Comparison of ENCODE assay signal across 10 cellular contexts in genomic region chr3:193843447-193844301, GRCh38.
DNase-seq lines count a peak whose midpoint lies in the region; ATAC-seq and TF ChIP-seq lines count a peak whose summit lies in the region.
"Had no signal": no experiment of that assay in that cellular context is flagged by ENCODE, and none has a peak within 500 bp of the region (broad histone marks: within the 10 kb centered on the region; RNA-seq: fewer than 3 reads in every experiment).

No MANE protein-coding gene starts in this region.

- in situ Hi-C loops in G401 (cut with HindIII; ENCODE audit: low sequenced_read_pairs): no loop called here

- H3K9me3 Mint-ChIP-seq in progenitor cell of endocrine pancreas (ENCODE audit: low read depth): peaks cover 2% of the 10 kb centered on the region
- H3K9me3 Mint-ChIP-seq in natural killer cell treated with Interleukin-12 subunit alpha and Interleukin-12 subunit beta and Interleukin-15 and Interleukin-18, amount 100 ng/mL, for 72 hours: no peaks in the 10 kb centered on the region

- H3K27ac ChIP-seq in epithelial cell of prostate: peak overlapping the region; percentile 57

- ATAC-seq in GM19397 (IDR thresholded peaks at IDR 0.05; ENCODE audit: unreplicated experiment) (peak; percentile 47), HG03175 (IDR thresholded peaks at IDR 0.05; ENCODE audit: unreplicated experiment) (peak; percentile 78)
- ATAC-seq in natural killer cell treated with Interleukin-12 subunit alpha and Interleukin-12 subunit beta and Interleukin-15 and Interleukin-18, amount 100 ng/mL, for 72 hours: no peak

- DNase-seq in epithelial cell of prostate (ENCODE audit: low read depth, low spot score): no peak
- DNase-seq in progenitor cell of endocrine pancreas (ENCODE audit: low spot score, unreplicated experiment): peak; percentile 32
- DNase-seq in NK-92 treated with Interleukin-12 subunit alpha and Interleukin-12 subunit beta, amount 100 ng/mL, for 24 hours (lab: John Stamatoyannopoulos, UW): no peak
- no peak for DNase-seq in G401 (ENCODE audit: low spot score)
- DNase-seq in natural killer cell treated with Interleukin-12 subunit alpha and Interleukin-12 subunit beta and Interleukin-15 and Interleukin-18, amount 100 ng/mL, for 72 hours (ENCODE audit: low spot score): no peak
- no peak for DNase-seq in KG1 (lab: John Stamatoyannopoulos, UW)
- DNase-seq: glutamatergic neuron, NCI-H2081 treated with DMSO at 0.1 percent for 48 hours had no signal

- peaks cover 64% of the 10 kb centered on the region for H3K4me1 Mint-ChIP-seq in progenitor cell of endocrine pancreas (ENCODE audit: low read depth)
- peaks cover 0 to 9% of the 10 kb centered on the region in 2 donors for H3K4me1 Mint-ChIP-seq in natural killer cell treated with Interleukin-12 subunit alpha and Interleukin-12 subunit beta and Interleukin-15 and Interleukin-18, amount 100 ng/mL, for 72 hours (ENCODE audit: low read depth in 2 of 2)

- peaks cover 5% of the 10 kb centered on the region for H3K36me3 Mint-ChIP-seq in progenitor cell of endocrine pancreas (ENCODE audit: insufficient read depth)
- no peaks in the 10 kb centered on the region for H3K36me3 Mint-ChIP-seq in natural killer cell treated with Interleukin-12 subunit alpha and Interleukin-12 subunit beta and Interleukin-15 and Interleukin-18, amount 100 ng/mL, for 72 hours

- H3K27ac Mint-ChIP-seq in progenitor cell of endocrine pancreas: peak overlapping the region; percentile 93
- H3K27ac Mint-ChIP-seq in natural killer cell treated with Interleukin-12 subunit alpha and Interleukin-12 subunit beta and Interleukin-15 and Interleukin-18, amount 100 ng/mL, for 72 hours: no peak overlapping the region

- H3K27me3 Mint-ChIP-seq in progenitor cell of endocrine pancreas: no peaks in the 10 kb centered on the region
- peaks cover 12 to 38% of the 10 kb centered on the region in 2 donors for H3K27me3 Mint-ChIP-seq in natural killer cell treated with Interleukin-12 subunit alpha and Interleukin-12 subunit beta and Interleukin-15 and Interleukin-18, amount 100 ng/mL, for 72 hours

- H3K4me3 Mint-ChIP-seq in progenitor cell of endocrine pancreas (ENCODE audit: low read depth): peak overlapping the region; percentile 59
- H3K4me3 Mint-ChIP-seq in natural killer cell treated with Interleukin-12 subunit alpha and Interleukin-12 subunit beta and Interleukin-15 and Interleukin-18, amount 100 ng/mL, for 72 hours: no peak overlapping the region

- no peak for TF ChIP-seq CTCF in progenitor cell of endocrine pancreas (IDR thresholded peaks at IDR 0.05; ENCODE audit: unreplicated experiment)

Comparison
In these comparisons a context has a peak if more than half of its experiments do, and no peak if none do; other contexts are left out.
1. ATAC-seq: peak in GM19397 (single experiment) and HG03175 (single experiment); none in natural killer cell treated with Interleukin-12 subunit alpha and Interleukin-12 subunit beta and Interleukin-15 and Interleukin-18, amount 100 ng/mL, for 72 hours (0 of 2).